In the genomic region with DNA sequence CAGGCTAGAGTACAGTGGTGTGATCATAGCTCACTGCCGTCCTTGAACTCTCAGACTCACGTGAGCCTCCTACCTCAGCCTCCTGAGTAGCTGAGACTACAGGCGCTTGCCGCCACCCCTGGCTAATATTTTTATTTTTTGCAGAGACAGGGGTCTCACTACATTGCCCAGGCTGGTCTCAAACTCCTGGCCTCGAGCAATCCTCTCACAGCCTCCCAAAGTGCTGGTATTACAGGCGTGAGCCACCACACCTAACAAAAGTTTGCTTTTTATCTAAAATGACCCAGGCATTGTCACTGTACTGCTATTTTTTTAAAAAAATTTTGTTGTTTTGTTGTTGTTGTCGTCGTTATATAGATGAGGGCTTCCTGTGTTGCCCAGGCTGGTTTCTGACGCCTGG, we compare ENCODE assay signal across 16 cellular contexts. TPM values are rescaled to one million over a fixed set of nuclear protein-coding genes. Genes with fewer than 3 reads are reported as not detected.
A peak's percentile ranks its signal among the peaks of the same experiment; 100 is the strongest.
DNase-seq lines count a peak whose midpoint lies in the region; ATAC-seq and TF ChIP-seq lines count a peak whose summit lies in the region.
"Had no signal": no experiment of that assay in that cellular context is flagged by ENCODE, and none has a peak within 500 bp of the region (broad histone marks: within the 10 kb centered on the region; RNA-seq: fewer than 3 reads in every experiment).

No MANE protein-coding gene starts in this region.

- TF ChIP-seq CTCF in HEK293 (tag by site-specific recombination; IDR thresholded peaks at IDR 0.05) (no peak), mammary epithelial cell (conservative IDR thresholded peaks at IDR 0.05 in 1 of 2, IDR thresholded peaks at IDR 0.05 in 1 of 2; ENCODE audit: extremely low read depth in 1 of 2, insufficient read depth in 1 of 2, low read depth in 1 of 2, low read length in 2 of 2) (no peak)

- dilution Hi-C loops in mammary epithelial cell (cut with HindIII; ENCODE audit: low sequenced_read_pairs), result no loop called here

- H3K9ac ChIP-seq in mammary epithelial cell (ENCODE audit: insufficient read depth, low read length), result no peak overlapping the region
- H3K9ac ChIP-seq: BLaER1 had no signal

- 100% methylated on average over 9 of the region's 9 CpGs for WGBS in mammary epithelial cell (ENCODE audit: low coverage, missing lambda C conversion rate)

- H4K20me1 ChIP-seq in mammary epithelial cell (ENCODE audit: insufficient read depth, low read length), result no peaks in the 10 kb centered on the region
- H4K20me1 ChIP-seq: BLaER1 had no signal

- no peaks in the 10 kb centered on the region for H3K27me3 ChIP-seq in mammary epithelial cell (ENCODE audit: insufficient read depth, low read length)
- H3K27me3 ChIP-seq: BLaER1 had no signal

- in situ Hi-C loops in mammary epithelial cell (cut with MboI; ENCODE audit: low sequenced_read_pairs in 2 of 2), result no loop called here

- intact Hi-C loops in mammary epithelial cell (cut with micrococcal nuclease), result no loop called here

- H3K27ac Mint-ChIP-seq in activated T-cell treated with anti-CD3 and anti-CD28 coated beads, Interleukin-2, amount 50 U/mL, for 24 hours, result peak overlapping the region; percentile 29
- peak overlapping the region; percentile 76 for H3K27ac Mint-ChIP-seq in stimulated activated effector memory CD8-positive, alpha-beta T cell treated with anti-CD3 and anti-CD28 coated beads, Interleukin-12 subunit alpha, Interleukin-12 subunit beta, amount 100 ng/mL, for 72 hours
- H3K27ac Mint-ChIP-seq: GM23338 had no signal

- peaks cover 84% of the 10 kb centered on the region for H3K36me3 Mint-ChIP-seq in activated T-cell treated with anti-CD3 and anti-CD28 coated beads, Interleukin-2, amount 50 U/mL, for 24 hours (ENCODE audit: low read depth)
- peaks cover 21% of the 10 kb centered on the region for H3K36me3 Mint-ChIP-seq in activated T-cell treated with anti-CD3 and anti-CD28 coated beads, Interleukin-2, amount 50 U/mL, for 4 hours (ENCODE audit: insufficient read depth)
- peaks cover 99% of the 10 kb centered on the region for H3K36me3 Mint-ChIP-seq in stimulated activated effector memory CD8-positive, alpha-beta T cell treated with anti-CD3 and anti-CD28 coated beads, Interleukin-12 subunit alpha, Interleukin-12 subunit beta, amount 100 ng/mL, for 72 hours

- H2AFZ ChIP-seq in mammary epithelial cell (ENCODE audit: low read depth, low read length), result no peak overlapping the region
- H2AFZ ChIP-seq: GM23338 had no signal

- H3K9me3 ChIP-seq in HEK293 (ENCODE audit: control insufficient read depth, insufficient read depth, low read depth, low read length) (no peaks in the 10 kb centered on the region), mammary epithelial cell (replicated peaks; ENCODE audit: insufficient read depth, low read length) (no peaks in the 10 kb centered on the region)
- H3K9me3 ChIP-seq: BLaER1 had no signal

- no peak overlapping the region for H3K27ac ChIP-seq in HEK293 (ENCODE audit: extremely low read depth, low read depth, low read length)
- no peak overlapping the region for H3K27ac ChIP-seq in mammary epithelial cell (ENCODE audit: insufficient read depth, low read depth, low read length)
- H3K27ac ChIP-seq: BLaER1 had no signal

- H3K27me3 Mint-ChIP-seq in activated T-cell treated with anti-CD3 and anti-CD28 coated beads, Interleukin-2, amount 50 U/mL, for 24 hours, result no peaks in the 10 kb centered on the region
- H3K27me3 Mint-ChIP-seq in activated T-cell treated with anti-CD3 and anti-CD28 coated beads, Interleukin-2, amount 50 U/mL, for 4 hours (ENCODE audit: low read depth), result no peaks in the 10 kb centered on the region
- H3K27me3 Mint-ChIP-seq: CD4-positive, alpha-beta memory T cell had no signal

- H3K79me2 ChIP-seq in mammary epithelial cell (ENCODE audit: insufficient read depth, low read length), result peaks cover 22% of the 10 kb centered on the region

- no peak overlapping the region for H3K4me2 ChIP-seq in mammary epithelial cell (ENCODE audit: insufficient read depth, low read depth, low read length)
- H3K4me2 ChIP-seq: BLaER1, GM23338 had no signal

- POLR2A ChIA-PET in HEK293 (lab: Yijun Ruan, JAX), result no interaction called here

- CTCF ChIA-PET in HEK293 (lab: Yijun Ruan, JAX) (no interaction called here), mammary epithelial cell (lab: Charles Lee; ENCODE audit: low non-redundant PET) (no interaction called here)

- H3K9me3 Mint-ChIP-seq in activated T-cell treated with anti-CD3 and anti-CD28 coated beads, Interleukin-2, amount 50 U/mL, for 24 hours, result no peaks in the 10 kb centered on the region
- H3K9me3 Mint-ChIP-seq in activated T-cell treated with anti-CD3 and anti-CD28 coated beads, Interleukin-2, amount 50 U/mL, for 4 hours, result no peaks in the 10 kb centered on the region
- H3K9me3 Mint-ChIP-seq in stimulated activated effector memory CD8-positive, alpha-beta T cell treated with anti-CD3 and anti-CD28 coated beads, Interleukin-12 subunit alpha, Interleukin-12 subunit beta, amount 100 ng/mL, for 72 hours, result no peaks in the 10 kb centered on the region
- H3K9me3 Mint-ChIP-seq: CD14-positive monocyte, GM23338 had no signal

- no peak for ATAC-seq in activated T-cell treated with anti-CD3 and anti-CD28 coated beads, Interleukin-2, amount 50 U/mL, for 4 hours
- ATAC-seq in stimulated activated effector memory CD8-positive, alpha-beta T cell treated with anti-CD3 and anti-CD28 coated beads, Interleukin-12 subunit alpha, Interleukin-12 subunit beta, amount 100 ng/mL, for 72 hours, result no peak

- TSS peak; percentile 2 for BruUV-seq in mammary epithelial cell (replicated peaks; lab: Mats Ljungman, UMichigan)

- H3K36me3 ChIP-seq in HEK293 (ENCODE audit: control insufficient read depth in 2 of 2, insufficient read depth in 1 of 2, low read length in 2 of 2) (peaks cover 38 to 92% of the 10 kb centered on the region in 2 experiments), mammary epithelial cell (ENCODE audit: insufficient read depth, low read length) (peaks cover 72% of the 10 kb centered on the region)

- no peaks in the 10 kb centered on the region for H3K4me1 Mint-ChIP-seq in activated T-cell treated with anti-CD3 and anti-CD28 coated beads, Interleukin-2, amount 50 U/mL, for 24 hours (ENCODE audit: low read depth)
- no peaks in the 10 kb centered on the region for H3K4me1 Mint-ChIP-seq in activated T-cell treated with anti-CD3 and anti-CD28 coated beads, Interleukin-2, amount 50 U/mL, for 4 hours (ENCODE audit: low read depth)
- no peaks in the 10 kb centered on the region for H3K4me1 Mint-ChIP-seq in stimulated activated effector memory CD8-positive, alpha-beta T cell treated with anti-CD3 and anti-CD28 coated beads, Interleukin-12 subunit alpha, Interleukin-12 subunit beta, amount 100 ng/mL, for 72 hours

- H3K4me1 ChIP-seq in HEK293 (ENCODE audit: control insufficient read depth, insufficient read depth, low read length) (no peaks in the 10 kb centered on the region), mammary epithelial cell (ENCODE audit: insufficient read depth, low read length) (no peaks in the 10 kb centered on the region)
- H3K4me1 ChIP-seq: BLaER1 had no signal

- no peak for DNase-seq in activated T-cell treated with anti-CD3 and anti-CD28 coated beads, Interleukin-2, amount 50 U/mL, for 24 hours
- DNase-seq in activated T-cell treated with anti-CD3 and anti-CD28 coated beads, Interleukin-2, amount 50 U/mL, for 4 hours, result no peak
- DNase-seq in mammary epithelial cell (no peak), KG1 (lab: John Stamatoyannopoulos, UW) (no peak), UCSD-AML1 (lab: John Stamatoyannopoulos, UW; ENCODE audit: unreplicated experiment) (no peak), NCI-H1092 treated with DMSO at 0.1 percent for 48 hours (lab: John Stamatoyannopoulos, UW) (no peak)
- no peak for DNase-seq in stimulated activated effector memory CD8-positive, alpha-beta T cell treated with anti-CD3 and anti-CD28 coated beads, Interleukin-12 subunit alpha, Interleukin-12 subunit beta, amount 100 ng/mL, for 72 hours (ENCODE audit: low spot score in 2 of 2)
- DNase-seq: Calu3; CD4-positive, alpha-beta memory T cell; DMS79 treated with DMSO at 0.1 percent for 48 hours; GF-D8; HCEC 1CT had no signal

- no peak overlapping the region for H3K4me3 Mint-ChIP-seq in activated T-cell treated with anti-CD3 and anti-CD28 coated beads, Interleukin-2, amount 50 U/mL, for 24 hours
- no peak overlapping the region for H3K4me3 Mint-ChIP-seq in activated T-cell treated with anti-CD3 and anti-CD28 coated beads, Interleukin-2, amount 50 U/mL, for 4 hours
- H3K4me3 Mint-ChIP-seq in stimulated activated effector memory CD8-positive, alpha-beta T cell treated with anti-CD3 and anti-CD28 coated beads, Interleukin-12 subunit alpha, Interleukin-12 subunit beta, amount 100 ng/mL, for 72 hours, result no peak overlapping the region
- H3K4me3 Mint-ChIP-seq: CD14-positive monocyte; CD4-positive, alpha-beta memory T cell; GM23338 had no signal

- H3K4me3 ChIP-seq in HEK293 (ENCODE audit: low read depth, low read length) (no peak overlapping the region), mammary epithelial cell (replicated peaks in 1 of 3; ENCODE audit: insufficient read depth in 1 of 3, low read depth in 2 of 3, low read length in 3 of 3) (no peak overlapping the region)
- H3K4me3 ChIP-seq: BLaER1, GM23338 had no signal

TF ChIP-seq in HEK293, 187 proteins besides CTCF, POLR2A, EP300 and RAD21:
- TF ChIP-seq ZNF121 (tag by site-specific recombination; IDR thresholded peaks at IDR 0.05) (peak; percentile 63; the same call in 1 of the 2 replicates), ZNF48 (tag by site-specific recombination; IDR thresholded peaks at IDR 0.05) (no peak)

RNA-seq across cellular contexts. Expression of a gene that starts 46.4 kb away (rescaled TPM):
- 10 to 100 TPM; 19.0 to 25.1 (median 19.2) TPM for total RNA-seq in activated T-cell treated with anti-CD3 and anti-CD28 coated beads, Interleukin-2, amount 50 U/mL, for 4 hours
- 100 to 1,000 TPM; 270 to 454 TPM for total RNA-seq in mammary epithelial cell
- 234 TPM for polyA plus RNA-seq in mammary epithelial cell
- 517 TPM for polyA minus RNA-seq in mammary epithelial cell

Comparison
In these comparisons a context has a peak if more than half of its experiments do, and no peak if none do; other contexts are left out.
1. RNA of a gene that starts 46.4 kb away (total RNA-seq): 270 to 454 TPM in mammary epithelial cell; 19.0 to 25.1 TPM in activated T-cell treated with anti-CD3 and anti-CD28 coated beads, Interleukin-2, amount 50 U/mL, for 4 hours; every median in the first group is over 10 times any median in the second.